ENCODE assay signal across 16 cellular contexts in genomic region chr10:86073199-86073977, GRCh38.
"Had no signal": no experiment of that assay in that cellular context is flagged by ENCODE, and none has a peak within 500 bp of the region (broad histone marks: within the 10 kb centered on the region; RNA-seq: fewer than 3 reads in every experiment).

No MANE protein-coding gene starts in this region.

- H3K27ac Mint-ChIP-seq: activated CD4-positive, alpha-beta T cell treated with anti-CD3 and anti-CD28 coated beads for 36 hours; activated naive CD4-positive, alpha-beta T cell treated with anti-CD3 and anti-CD28 coated beads for 36 hours; activated T-cell treated with anti-CD3 and anti-CD28 coated beads, Interleukin-2, amount 50 U/mL, for 24 hours; stimulated activated naive CD8-positive, alpha-beta T cell treated with anti-CD3 and anti-CD28 coated beads, Interleukin-15, Interleukin-2, amounts not matched to agents 100 ng/mL and 50 ng/mL, for 24 hours had no signal

- H3K9me3 Mint-ChIP-seq: activated naive CD4-positive, alpha-beta T cell treated with anti-CD3 and anti-CD28 coated beads for 36 hours; activated T-cell treated with anti-CD3 and anti-CD28 coated beads, Interleukin-2, amount 50 U/mL, for 24 hours; neural crest cell had no signal

- H3K36me3 ChIP-seq: gastrocnemius medialis, heart left ventricle, left ventricle myocardium inferior, SJSA1, suprapubic skin, transverse colon had no signal

- H3K79me2 ChIP-seq: parathyroid adenoma had no signal

- ATAC-seq: activated CD4-positive, alpha-beta T cell treated with anti-CD3 and anti-CD28 coated beads for 36 hours; body of pancreas; gastrocnemius medialis; heart left ventricle had no signal

- H3K27ac ChIP-seq: body of pancreas, gastrocnemius medialis, heart left ventricle, left ventricle myocardium inferior, parathyroid adenoma, SJSA1, suprapubic skin, transverse colon had no signal

- DNase-seq: activated CD4-positive, alpha-beta T cell treated with anti-CD3 and anti-CD28 coated beads for 36 hours; activated CD4-positive, alpha-beta T cell treated with anti-CD3 and anti-CD28 coated beads, Interleukin-2, amount 50 U/mL, for 48 hours; activated naive CD4-positive, alpha-beta T cell treated with anti-CD3 and anti-CD28 coated beads for 36 hours; activated T-cell treated with anti-CD3 and anti-CD28 coated beads, Interleukin-2, amount 50 U/mL, for 24 hours; body of pancreas; caudate nucleus; gastrocnemius medialis; heart left ventricle; left ventricle myocardium inferior; stimulated activated CD4-positive, alpha-beta T cell treated with anti-CD3 and anti-CD28 coated beads, Interleukin-12 subunit alpha, Interleukin-12 subunit beta, amount 100 ng/mL, for 4 hours; transverse colon had no signal

- H3K9me3 ChIP-seq: body of pancreas, gastrocnemius medialis, heart left ventricle, left ventricle myocardium inferior, SJSA1, suprapubic skin, transverse colon had no signal

- H3K4me1 ChIP-seq: body of pancreas, gastrocnemius medialis, heart left ventricle, left ventricle myocardium inferior, parathyroid adenoma, SJSA1, suprapubic skin, transverse colon had no signal

- H3K4me3 ChIP-seq: body of pancreas, gastrocnemius medialis, heart left ventricle, left ventricle myocardium inferior, SJSA1, suprapubic skin, transverse colon had no signal

- H3K27me3 ChIP-seq: body of pancreas, gastrocnemius medialis, heart left ventricle, SJSA1, suprapubic skin, transverse colon had no signal

- H3K4me1 Mint-ChIP-seq: activated CD4-positive, alpha-beta T cell treated with anti-CD3 and anti-CD28 coated beads for 36 hours; neural crest cell had no signal

- H2AFZ ChIP-seq: parathyroid adenoma had no signal

- H3K4me3 Mint-ChIP-seq: activated CD4-positive, alpha-beta T cell treated with anti-CD3 and anti-CD28 coated beads for 36 hours; activated naive CD4-positive, alpha-beta T cell treated with anti-CD3 and anti-CD28 coated beads for 36 hours; activated T-cell treated with anti-CD3 and anti-CD28 coated beads, Interleukin-2, amount 50 U/mL, for 24 hours; neural crest cell; stimulated activated naive CD8-positive, alpha-beta T cell treated with anti-CD3 and anti-CD28 coated beads, Interleukin-15, Interleukin-2, amounts not matched to agents 100 ng/mL and 50 ng/mL, for 24 hours had no signal

- H3K9ac ChIP-seq: parathyroid adenoma had no signal
